Comparison of ENCODE assay signal across 10 cellular contexts in the genomic region with DNA sequence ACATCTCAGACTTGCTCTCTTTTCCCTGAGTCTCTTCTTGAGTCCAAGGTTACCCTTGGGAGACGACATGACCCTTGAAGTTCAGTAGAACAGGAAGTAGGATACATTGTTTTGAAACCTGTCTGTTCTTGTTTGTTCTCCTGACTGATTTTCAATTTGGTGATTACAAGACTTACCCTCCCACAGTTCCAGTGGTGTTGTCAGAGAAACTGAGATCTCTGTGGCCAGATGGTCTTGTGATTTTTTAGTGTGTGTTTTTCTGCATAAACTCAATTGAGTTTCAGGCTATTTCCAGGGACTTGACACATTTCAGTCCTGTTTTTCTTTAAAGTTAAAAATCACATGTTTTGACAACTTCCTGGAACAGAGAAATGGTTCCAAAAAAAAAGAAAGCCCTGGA. TPM values are rescaled to one million over a fixed set of nuclear protein-coding genes. Genes with fewer than 3 reads are reported as not detected.
A peak's percentile ranks its signal among the peaks of the same experiment; 100 is the strongest.
DNase-seq lines count a peak whose midpoint lies in the region; ATAC-seq lines count a peak whose summit lies in the region.
"Had no signal": no experiment of that assay in that cellular context is flagged by ENCODE, and none has a peak within 500 bp of the region (broad histone marks: within the 10 kb centered on the region; RNA-seq: fewer than 3 reads in every experiment).

No MANE protein-coding gene starts in this region.

- CTCF ChIA-PET in activated naive CD4-positive, alpha-beta T cell treated with anti-CD3 and anti-CD28 coated beads, Interleukin-2, amount 10 ng/mL, durations not matched to agents 7 days and 5 days (lab: Charles Lee), result no interaction called here
- CTCF ChIA-PET in activated naive CD4-positive, alpha-beta T cell treated with anti-CD3 and anti-CD28 coated beads for 36 hours (lab: Charles Lee), result no interaction called here

- in situ Hi-C loops in G401 (cut with HindIII; ENCODE audit: low sequenced_read_pairs), result no loop called here

- no peak overlapping the region for H3K4me3 Mint-ChIP-seq in activated naive CD4-positive, alpha-beta T cell treated with anti-CD3 and anti-CD28 coated beads, Interleukin-2, amount 10 ng/mL, durations not matched to agents 7 days and 5 days
- no peak overlapping the region for H3K4me3 Mint-ChIP-seq in activated naive CD4-positive, alpha-beta T cell treated with anti-CD3 and anti-CD28 coated beads for 36 hours
- peak overlapping the region; percentile 23 to 44 for H3K4me3 Mint-ChIP-seq in stimulated activated naive B cell treated with anti-CD40 and anti-IgM and Interleukin-4, amounts not matched to agents 10 μg/mL and 1 μg/mL and 100 μg/mL, for 72 hours

- H3K36me3 Mint-ChIP-seq in activated naive CD4-positive, alpha-beta T cell treated with anti-CD3 and anti-CD28 coated beads, Interleukin-2, amount 10 ng/mL, durations not matched to agents 7 days and 5 days, result peaks cover 86% of the 10 kb centered on the region
- peaks cover 42% of the 10 kb centered on the region for H3K36me3 Mint-ChIP-seq in activated naive CD4-positive, alpha-beta T cell treated with anti-CD3 and anti-CD28 coated beads for 36 hours (ENCODE audit: low read depth)
- peaks cover 78 to 91% of the 10 kb centered on the region in 2 donors for H3K36me3 Mint-ChIP-seq in stimulated activated naive B cell treated with anti-CD40 and anti-IgM and Interleukin-4, amounts not matched to agents 10 μg/mL and 1 μg/mL and 100 μg/mL, for 72 hours

- ATAC-seq in GM21723 (IDR thresholded peaks at IDR 0.05; ENCODE audit: unreplicated experiment) (peak; percentile 84), HG03432 (IDR thresholded peaks at IDR 0.05; ENCODE audit: unreplicated experiment) (peak; percentile 82)
- ATAC-seq in stimulated activated naive B cell treated with anti-CD40 and anti-IgM and Interleukin-4, amounts not matched to agents 10 μg/mL and 1 μg/mL and 100 μg/mL, for 72 hours (replicated peaks), result peak; percentile 64 to 67
- ATAC-seq: left cardiac atrium had no signal

- no peaks in the 10 kb centered on the region for H3K27me3 Mint-ChIP-seq in activated naive CD4-positive, alpha-beta T cell treated with anti-CD3 and anti-CD28 coated beads, Interleukin-2, amount 10 ng/mL, durations not matched to agents 7 days and 5 days
- H3K27me3 Mint-ChIP-seq in activated naive CD4-positive, alpha-beta T cell treated with anti-CD3 and anti-CD28 coated beads for 36 hours (ENCODE audit: low read depth), result no peaks in the 10 kb centered on the region
- no peaks in the 10 kb centered on the region for H3K27me3 Mint-ChIP-seq in stimulated activated naive B cell treated with anti-CD40 and anti-IgM and Interleukin-4, amounts not matched to agents 10 μg/mL and 1 μg/mL and 100 μg/mL, for 72 hours

- intact Hi-C loops in activated naive CD4-positive, alpha-beta T cell treated with anti-CD3 and anti-CD28 coated beads for 36 hours (cut with micrococcal nuclease), result no loop called here

- peaks cover 6% of the 10 kb centered on the region for H3K4me1 Mint-ChIP-seq in activated naive CD4-positive, alpha-beta T cell treated with anti-CD3 and anti-CD28 coated beads, Interleukin-2, amount 10 ng/mL, durations not matched to agents 7 days and 5 days
- H3K4me1 Mint-ChIP-seq in activated naive CD4-positive, alpha-beta T cell treated with anti-CD3 and anti-CD28 coated beads for 36 hours (ENCODE audit: low read depth), result peaks cover 6% of the 10 kb centered on the region
- peaks cover 67 to 92% of the 10 kb centered on the region in 2 donors for H3K4me1 Mint-ChIP-seq in stimulated activated naive B cell treated with anti-CD40 and anti-IgM and Interleukin-4, amounts not matched to agents 10 μg/mL and 1 μg/mL and 100 μg/mL, for 72 hours

- no peaks in the 10 kb centered on the region for H3K9me3 Mint-ChIP-seq in activated naive CD4-positive, alpha-beta T cell treated with anti-CD3 and anti-CD28 coated beads, Interleukin-2, amount 10 ng/mL, durations not matched to agents 7 days and 5 days
- no peaks in the 10 kb centered on the region for H3K9me3 Mint-ChIP-seq in activated naive CD4-positive, alpha-beta T cell treated with anti-CD3 and anti-CD28 coated beads for 36 hours
- H3K9me3 Mint-ChIP-seq in stimulated activated naive B cell treated with anti-CD40 and anti-IgM and Interleukin-4, amounts not matched to agents 10 μg/mL and 1 μg/mL and 100 μg/mL, for 72 hours, result peaks cover 2 to 4% of the 10 kb centered on the region in 2 donors

- no peak for DNase-seq in activated naive CD4-positive, alpha-beta T cell treated with anti-CD3 and anti-CD28 coated beads, Interleukin-2, amount 10 ng/mL, durations not matched to agents 7 days and 5 days
- DNase-seq in activated naive CD4-positive, alpha-beta T cell treated with anti-CD3 and anti-CD28 coated beads for 36 hours, result no peak
- DNase-seq in stimulated activated naive B cell treated with anti-CD40 and anti-IgM and Interleukin-4, amounts not matched to agents 10 μg/mL and 1 μg/mL and 100 μg/mL, for 72 hours, result peak; percentile 25
- DNase-seq in HuH-7 (ENCODE audit: low spot score), result no peak
- DNase-seq in superior temporal gyrus (ENCODE audit: extremely low spot score), result no peak
- DNase-seq in G401 (ENCODE audit: low spot score), result no peak
- DNase-seq: left cardiac atrium, NCI-H2029 had no signal

- peak overlapping the region; percentile 30 for H3K27ac Mint-ChIP-seq in activated naive CD4-positive, alpha-beta T cell treated with anti-CD3 and anti-CD28 coated beads, Interleukin-2, amount 10 ng/mL, durations not matched to agents 7 days and 5 days
- no peak overlapping the region for H3K27ac Mint-ChIP-seq in activated naive CD4-positive, alpha-beta T cell treated with anti-CD3 and anti-CD28 coated beads for 36 hours
- H3K27ac Mint-ChIP-seq in stimulated activated naive B cell treated with anti-CD40 and anti-IgM and Interleukin-4, amounts not matched to agents 10 μg/mL and 1 μg/mL and 100 μg/mL, for 72 hours, result peak overlapping the region; percentile 88

RNA-seq across cellular contexts. Expression of a gene that starts 22.3 kb away (rescaled TPM):
- total RNA-seq in activated naive CD4-positive, alpha-beta T cell treated with anti-CD3 and anti-CD28 coated beads for 36 hours, result 1 to 10 TPM; 3.6 to 3.8 TPM
- 0.74 and 1.5 TPM in 2 replicates for total RNA-seq in G401 (2014; rRNA removed; shearing (Covaris generic))

Comparison
In these comparisons a context has a peak if more than half of its experiments do, and no peak if none do; other contexts are left out.
1. H3K4me3 Mint-ChIP-seq: peak in stimulated activated naive B cell treated with anti-CD40 and anti-IgM and Interleukin-4, amounts not matched to agents 10 μg/mL and 1 μg/mL and 100 μg/mL, for 72 hours (2 of 2); none in activated naive CD4-positive, alpha-beta T cell treated with anti-CD3 and anti-CD28 coated beads, Interleukin-2, amount 10 ng/mL, durations not matched to agents 7 days and 5 days (single experiment) and activated naive CD4-positive, alpha-beta T cell treated with anti-CD3 and anti-CD28 coated beads for 36 hours (single experiment).
2. Peak in every context shown above with its lines, with median percentiles within 50 percentile points of each other: ATAC-seq.